ENCODE assay signal across 23 cellular contexts in genomic region chr14:89227490-89227834, GRCh38.
DNase-seq lines count a peak whose midpoint lies in the region; ATAC-seq and TF ChIP-seq lines count a peak whose summit lies in the region.
"Had no signal": no experiment of that assay in that cellular context is flagged by ENCODE, and none has a peak within 500 bp of the region (broad histone marks: within the 10 kb centered on the region; RNA-seq: fewer than 3 reads in every experiment).

No MANE protein-coding gene starts in this region.

- peaks cover 19% of the 10 kb centered on the region for H3K36me3 Mint-ChIP-seq in CD4-positive, CD25-positive, alpha-beta regulatory T cell
- H3K36me3 Mint-ChIP-seq in central memory CD8-positive, alpha-beta T cell (ENCODE audit: insufficient read depth): peaks cover 7% of the 10 kb centered on the region
- peaks cover 18 to 31% of the 10 kb centered on the region in 2 donors for H3K36me3 Mint-ChIP-seq in CD14-positive monocyte

- H2BK120ac ChIP-seq in mesenchymal stem cell (ENCODE audit: low read depth, low read length): no peak overlapping the region

- H3K18ac ChIP-seq in mesenchymal stem cell (ENCODE audit: low read depth in 1 of 2, low read length in 2 of 2): no peak overlapping the region

- H3K9me3 ChIP-seq in CD4-positive, CD25-positive, alpha-beta regulatory T cell (ENCODE audit: control insufficient read depth in 2 of 2, low read length in 2 of 2): no peaks in the 10 kb centered on the region
- H3K9me3 ChIP-seq in GM23248 (ENCODE audit: low read depth) (no peaks in the 10 kb centered on the region), gastrocnemius medialis (no peaks in the 10 kb centered on the region), mesenchymal stem cell (ENCODE audit: control insufficient read depth, low read length) (no peaks in the 10 kb centered on the region)
- H3K9me3 ChIP-seq: body of pancreas, esophagus squamous epithelium had no signal

- H3K4me3 ChIP-seq in CD4-positive, CD25-positive, alpha-beta regulatory T cell (ENCODE audit: low read depth, low read length): no peak overlapping the region
- H3K4me3 ChIP-seq in GM23248 (no peak overlapping the region), gastrocnemius medialis (no peak overlapping the region), mesenchymal stem cell (ENCODE audit: insufficient read depth in 1 of 2, low read depth in 1 of 2, low read length in 2 of 2) (no peak overlapping the region)
- H3K4me3 ChIP-seq: body of pancreas, esophagus squamous epithelium, GM12878 had no signal

- no peaks in the 10 kb centered on the region for H3K9me2 ChIP-seq in GM23248 (ENCODE audit: insufficient read depth)

- H2BK15ac ChIP-seq in mesenchymal stem cell (ENCODE audit: low read depth, poor library complexity, severe bottlenecking): no peak overlapping the region

- H3K4me2 ChIP-seq in GM23248 (ENCODE audit: unreplicated experiment): no peak overlapping the region
- no peak overlapping the region for H3K4me2 ChIP-seq in mesenchymal stem cell (ENCODE audit: low read length, poor library complexity, severe bottlenecking)

- H3F3A ChIP-seq in GM23248 (ENCODE audit: insufficient read depth): no peaks in the 10 kb centered on the region

- no peak overlapping the region for H3K9ac ChIP-seq in GM23248
- H3K9ac ChIP-seq in mesenchymal stem cell (ENCODE audit: low read length): no peak overlapping the region

- no peaks in the 10 kb centered on the region for H3K4me1 ChIP-seq in CD4-positive, CD25-positive, alpha-beta regulatory T cell (ENCODE audit: control insufficient read depth, insufficient read depth, low read length, poor library complexity, severe bottlenecking)
- peaks cover 9% of the 10 kb centered on the region for H3K4me1 ChIP-seq in GM23248 (ENCODE audit: insufficient read depth)
- H3K4me1 ChIP-seq in gastrocnemius medialis: peaks cover 44 to 61% of the 10 kb centered on the region in 2 donors
- peaks cover 6% of the 10 kb centered on the region for H3K4me1 ChIP-seq in mesenchymal stem cell (ENCODE audit: control insufficient read depth, insufficient read depth, low read depth, low read length)

- no peak overlapping the region for H2AK5ac ChIP-seq in mesenchymal stem cell (ENCODE audit: low read length, severe bottlenecking)

- peaks cover 29% of the 10 kb centered on the region for H3K79me1 ChIP-seq in mesenchymal stem cell (replicated peaks; ENCODE audit: low read length, poor library complexity, severe bottlenecking)

- no peaks in the 10 kb centered on the region for H3K27me3 ChIP-seq in CD4-positive, CD25-positive, alpha-beta regulatory T cell (ENCODE audit: control insufficient read depth, insufficient read depth, low read length)
- H3K27me3 ChIP-seq in GM23248 (replicated peaks; ENCODE audit: insufficient read depth) (no peaks in the 10 kb centered on the region), gastrocnemius medialis (no peaks in the 10 kb centered on the region), mesenchymal stem cell (ENCODE audit: control insufficient read depth in 1 of 2, insufficient read depth in 1 of 2, low read length in 2 of 2) (no peaks in the 10 kb centered on the region)
- H3K27me3 ChIP-seq: body of pancreas, esophagus squamous epithelium had no signal

- no peak overlapping the region for H3K27ac ChIP-seq in CD4-positive, CD25-positive, alpha-beta regulatory T cell (ENCODE audit: insufficient read depth, low read length, poor library complexity, severe bottlenecking)
- H3K27ac ChIP-seq in GM23248 (no peak overlapping the region), gastrocnemius medialis (peak overlapping the region in 3 of 4 donors; percentile 75 to 90 (median 79)), mesenchymal stem cell (ENCODE audit: low read length, poor library complexity, severe bottlenecking) (no peak overlapping the region)

- no peak for ATAC-seq in CD4-positive, CD25-positive, alpha-beta regulatory T cell (ENCODE audit: low read depth in 2 of 2)
- ATAC-seq in central memory CD8-positive, alpha-beta T cell (replicated peaks; ENCODE audit: extremely low read depth, poor library complexity, severe bottlenecking): no peak
- peak in 1 of 2 donors; percentile 35 for ATAC-seq in gastrocnemius medialis
- ATAC-seq in HG03520 (IDR thresholded peaks at IDR 0.05; ENCODE audit: unreplicated experiment): no peak
- ATAC-seq: activated T-cell treated with anti-CD3 and anti-CD28 coated beads, Interleukin-2, amount 50 U/mL, for 4 hours; body of pancreas; GM12878; T-helper 17 cell had no signal

- peaks cover 6% of the 10 kb centered on the region; the same call in 1 of the 2 replicates for H3K79me2 ChIP-seq in GM23248 (ENCODE audit: insufficient read depth)

- H3K4me1 Mint-ChIP-seq in CD4-positive, CD25-positive, alpha-beta regulatory T cell: peaks cover 44 to 76% (median 56%) of the 10 kb centered on the region in 4 donors
- H3K4me1 Mint-ChIP-seq in central memory CD8-positive, alpha-beta T cell: peaks cover 70% of the 10 kb centered on the region
- H3K4me1 Mint-ChIP-seq in CD14-positive monocyte: peaks cover 8% of the 10 kb centered on the region
- H3K4me1 Mint-ChIP-seq: activated CD4-positive, alpha-beta memory T cell treated with anti-CD3 and anti-CD28 coated beads, Interleukin-2, amount 10 ng/mL, durations not matched to agents 7 days and 5 days; endodermal cell had no signal

- H3K27ac Mint-ChIP-seq in CD4-positive, CD25-positive, alpha-beta regulatory T cell: peak overlapping the region; percentile 47 to 63 (median 57)
- H3K27ac Mint-ChIP-seq in central memory CD8-positive, alpha-beta T cell (ENCODE audit: low read depth): peak overlapping the region; percentile 49
- H3K27ac Mint-ChIP-seq in CD14-positive monocyte: peak overlapping the region in 2 of 7 donors; percentile 2 to 41
- H3K27ac Mint-ChIP-seq: activated CD4-positive, alpha-beta memory T cell treated with anti-CD3 and anti-CD28 coated beads, Interleukin-2, amount 10 ng/mL, durations not matched to agents 7 days and 5 days; T-helper 17 cell had no signal

- H3K4ac ChIP-seq in mesenchymal stem cell (ENCODE audit: low read depth in 1 of 2, low read length in 2 of 2): no peak overlapping the region

- no peak overlapping the region for H3K23ac ChIP-seq in mesenchymal stem cell (ENCODE audit: low read length in 2 of 2)

- no peak overlapping the region for H3K14ac ChIP-seq in mesenchymal stem cell (ENCODE audit: low read length in 2 of 2)

- no peaks in the 10 kb centered on the region for H3K27me3 Mint-ChIP-seq in CD4-positive, CD25-positive, alpha-beta regulatory T cell
- no peaks in the 10 kb centered on the region for H3K27me3 Mint-ChIP-seq in central memory CD8-positive, alpha-beta T cell
- H3K27me3 Mint-ChIP-seq in CD14-positive monocyte (ENCODE audit: low read depth in 3 of 3): no peaks in the 10 kb centered on the region
- H3K27me3 Mint-ChIP-seq: activated CD4-positive, alpha-beta memory T cell treated with anti-CD3 and anti-CD28 coated beads, Interleukin-2, amount 10 ng/mL, durations not matched to agents 7 days and 5 days; CD8-positive, alpha-beta memory T cell; T-helper 17 cell had no signal

- TF ChIP-seq CTCF in gastrocnemius medialis (IDR thresholded peaks at IDR 0.05 in 4 of 5, conservative IDR thresholded peaks at IDR 0.05 in 1 of 5) (no peak), CD14-positive monocyte (IDR thresholded peaks at IDR 0.05) (no peak)

- H2BK5ac ChIP-seq in mesenchymal stem cell (ENCODE audit: low read depth, low read length, poor library complexity, severe bottlenecking): no peak overlapping the region

- no peaks in the 10 kb centered on the region for H3K36me3 ChIP-seq in CD4-positive, CD25-positive, alpha-beta regulatory T cell (ENCODE audit: control insufficient read depth, insufficient read depth, low read length)
- no peaks in the 10 kb centered on the region for H3K36me3 ChIP-seq in GM23248 (ENCODE audit: low read depth)
- no peaks in the 10 kb centered on the region for H3K36me3 ChIP-seq in gastrocnemius medialis
- H3K36me3 ChIP-seq in mesenchymal stem cell (ENCODE audit: control insufficient read depth in 1 of 2, insufficient read depth in 2 of 2, low read depth in 1 of 2, low read length in 2 of 2): peaks cover 0 to 11% of the 10 kb centered on the region in 2 experiments

- TF ChIP-seq POLR2A in gastrocnemius medialis (IDR thresholded peaks at IDR 0.05): no peak

- peak in 1 of 3 donors; percentile 29 for DNase-seq in CD4-positive, CD25-positive, alpha-beta regulatory T cell
- peak; percentile 36 for DNase-seq in GM23248
- no peak for DNase-seq in central memory CD8-positive, alpha-beta T cell (ENCODE audit: low spot score in 2 of 2)
- DNase-seq in gastrocnemius medialis: no peak
- no peak for DNase-seq in mesenchymal stem cell
- DNase-seq in D341Med (ENCODE audit: low spot score): no peak
- DNase-seq in CD14-positive monocyte (ENCODE audit: low spot score): no peak
- DNase-seq: activated CD4-positive, alpha-beta memory T cell treated with anti-CD3 and anti-CD28 coated beads, Interleukin-2, amount 10 ng/mL, durations not matched to agents 7 days and 5 days; activated naive CD4-positive, alpha-beta T cell treated with anti-CD3 and anti-CD28 coated beads, Interleukin-2, amount 50 U/mL, for 16 hours; activated T-cell treated with anti-CD3 and anti-CD28 coated beads, Interleukin-2, amount 50 U/mL, for 4 hours; body of pancreas; CD8-positive, alpha-beta memory T cell; DMS79; endodermal cell; esophagus squamous epithelium; midbrain; NCI-H1694 treated with DMSO at 0.1 percent for 48 hours; NCI-H2171 treated with DMSO at 0.1 percent for 48 hours; T-helper 17 cell; trophoblast cell had no signal

- H2AFZ ChIP-seq in GM23248 (no peak overlapping the region), mesenchymal stem cell (ENCODE audit: low read depth, low read length) (no peak overlapping the region)

- H4K91ac ChIP-seq in mesenchymal stem cell (ENCODE audit: low read length): no peak overlapping the region

- intact Hi-C loops in gastrocnemius medialis (cut with DNase I; ENCODE audit: low total_unique reads) (loop anchor here (5.0 kb wide), 1 partner anchor 185 kb away; no protein-coding TSS in a partner anchor), CD14-positive monocyte (cut with micrococcal nuclease) (no loop called here)

- 59% methylated on average over 8 of the region's 8 CpGs for WGBS in GM23248 (ENCODE audit: low coverage in 1 of 2, low lambda C conversion rate in 2 of 2, missing lambda C conversion rate in 2 of 2), 2 experiments
- 94% methylated on average over 8 of the region's 8 CpGs for WGBS in mesenchymal stem cell

- no peaks in the 10 kb centered on the region for H3K9me3 Mint-ChIP-seq in CD4-positive, CD25-positive, alpha-beta regulatory T cell
- H3K9me3 Mint-ChIP-seq in central memory CD8-positive, alpha-beta T cell: no peaks in the 10 kb centered on the region
- no peaks in the 10 kb centered on the region for H3K9me3 Mint-ChIP-seq in CD14-positive monocyte
- H3K9me3 Mint-ChIP-seq: activated CD4-positive, alpha-beta memory T cell treated with anti-CD3 and anti-CD28 coated beads, Interleukin-2, amount 10 ng/mL, durations not matched to agents 7 days and 5 days; activated T-cell treated with anti-CD3 and anti-CD28 coated beads, Interleukin-2, amount 50 U/mL, for 4 hours; CD8-positive, alpha-beta memory T cell; endodermal cell; neural crest cell had no signal

- H3K4me3 Mint-ChIP-seq in CD4-positive, CD25-positive, alpha-beta regulatory T cell: peak overlapping the region in 1 of 4 donors; percentile 6
- no peak overlapping the region for H3K4me3 Mint-ChIP-seq in central memory CD8-positive, alpha-beta T cell
- no peak overlapping the region for H3K4me3 Mint-ChIP-seq in CD14-positive monocyte
- H3K4me3 Mint-ChIP-seq: activated CD4-positive, alpha-beta memory T cell treated with anti-CD3 and anti-CD28 coated beads, Interleukin-2, amount 10 ng/mL, durations not matched to agents 7 days and 5 days; activated T-cell treated with anti-CD3 and anti-CD28 coated beads, Interleukin-2, amount 50 U/mL, for 4 hours; CD8-positive, alpha-beta memory T cell; endodermal cell; neural crest cell; T-helper 17 cell had no signal

- in situ Hi-C loops in GM23248 (cut with MboI) (no loop called here), gastrocnemius medialis (cut with MboI; ENCODE audit: low sequenced_read_pairs in 4 of 4) (loop anchor here in 1 of 4 donors (25.0 kb wide), 1 partner anchor 190 kb away; no protein-coding TSS in a partner anchor)

- 0 out of 2 replicates have a peak, but pooled peaks cover 3% of the 10 kb centered on the region for H4K20me1 ChIP-seq in GM23248 (ENCODE audit: insufficient read depth)

- H2BK12ac ChIP-seq in mesenchymal stem cell (ENCODE audit: low read length in 2 of 2): no peak overlapping the region

- no peak overlapping the region for H4K8ac ChIP-seq in mesenchymal stem cell (ENCODE audit: low read length)

Comparison
In these comparisons a context has a peak if more than half of its experiments do, and no peak if none do; other contexts are left out.
1. H3K27ac ChIP-seq: peak in gastrocnemius medialis (3 of 4); none in CD4-positive, CD25-positive, alpha-beta regulatory T cell (single experiment), GM23248 (single experiment) and mesenchymal stem cell (single experiment).